In genomic region chr2:237797253-237797652, GRCh38 we compare ENCODE assay signal across 25 cellular contexts.
"Had no signal": no experiment of that assay in that cellular context is flagged by ENCODE, and none has a peak within 500 bp of the region (broad histone marks: within the 10 kb centered on the region; RNA-seq: fewer than 3 reads in every experiment).

No MANE protein-coding gene starts in this region.

- DNase-seq: dermis blood vessel endothelial cell; dorsolateral prefrontal cortex; effector CD4-positive, alpha-beta T cell; effector memory CD4-positive, alpha-beta T cell; esophagus squamous epithelium; foreskin fibroblast; foreskin melanocyte; gastrocnemius medialis; glutamatergic neuron; head of caudate nucleus; heart right ventricle; hippocampal formation; left cardiac atrium; left lung; left ventricle myocardium superior; lower lobe of right lung; mesenchymal stem cell; mucosa of descending colon; naive B cell; naive thymus-derived CD8-positive, alpha-beta T cell had no signal

- H3K4me1 ChIP-seq: esophagus squamous epithelium, gastrocnemius medialis, heart right ventricle, left lung, lower lobe of right lung had no signal

- H3K9me3 ChIP-seq: gastrocnemius medialis, lower lobe of right lung had no signal

- H3K27me3 ChIP-seq: dorsolateral prefrontal cortex, esophagus squamous epithelium, gastrocnemius medialis, heart right ventricle, left lung had no signal

- ATAC-seq: gastrocnemius medialis; heart right ventricle; left cardiac atrium; left lung; left ventricle myocardium superior; lower lobe of right lung; mucosa of descending colon; naive thymus-derived CD8-positive, alpha-beta T cell had no signal

- H3K36me3 ChIP-seq: esophagus squamous epithelium, gastrocnemius medialis, heart right ventricle, left lung, lower lobe of right lung had no signal

- H3K4me3 ChIP-seq: coronary artery, dorsolateral prefrontal cortex, esophagus squamous epithelium, gastrocnemius medialis, heart right ventricle, left lung, lower lobe of right lung, mucosa of descending colon had no signal

- H3K4me3 Mint-ChIP-seq: mesothelial cell of epicardium; naive thymus-derived CD8-positive, alpha-beta T cell had no signal

- H3K27ac Mint-ChIP-seq: mesothelial cell of epicardium had no signal

- H3K27me3 Mint-ChIP-seq: naive B cell; naive thymus-derived CD8-positive, alpha-beta T cell had no signal

- H3K27ac ChIP-seq: coronary artery, dorsolateral prefrontal cortex, esophagus squamous epithelium, gastrocnemius medialis, heart right ventricle, left lung, lower lobe of right lung had no signal

- FAIRE-seq: endothelial cell of umbilical vein, islet of Langerhans, keratinocyte had no signal

- H3K4me1 Mint-ChIP-seq: mesothelial cell of epicardium; naive B cell; naive thymus-derived CD8-positive, alpha-beta T cell had no signal
